Comparison of ENCODE assay signal across 1 cellular context in genomic region chr6:35449287-35449881, GRCh38.
TF ChIP-seq lines count a peak whose summit lies in the region.

No MANE protein-coding gene starts in this region.

TF ChIP-seq in endothelial cell of umbilical vein, 7 proteins besides CTCF, POLR2A, EP300 and RAD21 (continued from another document):
- no peak for TF ChIP-seq JUN (IDR thresholded peaks at IDR 0.05; ENCODE audit: borderline replicate concordance, insufficient read depth, insufficient read length, low read depth)
